Comparison of ENCODE assay signal across 30 cellular contexts in the genomic region with DNA sequence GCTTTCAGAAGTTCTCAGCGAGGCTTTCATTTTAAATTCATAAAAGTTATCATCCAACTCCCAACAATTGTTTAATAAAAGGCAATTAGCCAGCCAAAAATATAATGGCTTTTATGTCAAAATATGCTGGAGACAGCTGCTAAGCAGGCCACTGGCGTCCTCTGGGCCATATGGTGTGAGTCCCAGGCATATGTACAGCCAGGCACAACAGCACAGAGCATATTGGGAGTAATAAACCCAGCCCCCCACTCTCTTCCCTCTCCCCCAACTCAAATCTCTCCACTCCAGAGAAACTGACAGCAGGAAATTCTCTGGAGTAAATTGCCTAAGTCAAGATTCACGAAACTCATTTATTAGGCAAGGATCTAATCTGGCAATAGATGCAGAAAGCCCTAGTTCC.
"Had no signal": no experiment of that assay in that cellular context is flagged by ENCODE, and none has a peak within 500 bp of the region (broad histone marks: within the 10 kb centered on the region; RNA-seq: fewer than 3 reads in every experiment).

No MANE protein-coding gene starts in this region.

- H3K9me3 ChIP-seq: mucosa of descending colon, pancreas, prostate gland, sigmoid colon, thyroid gland, upper lobe of left lung, vagina had no signal

- H3K36me3 ChIP-seq: brain microvascular endothelial cell, left lung, pancreas, prostate gland, sigmoid colon, thyroid gland, upper lobe of left lung, vagina had no signal

- H3K4me1 ChIP-seq: left lung, prostate gland, sigmoid colon, thyroid gland, upper lobe of left lung, vagina had no signal

- H3K27ac Mint-ChIP-seq: activated CD4-positive, alpha-beta memory T cell treated with anti-CD3 and anti-CD28 coated beads for 36 hours; activated CD4-positive, alpha-beta T cell treated with anti-CD3 and anti-CD28 coated beads, Interleukin-2, amount 10 ng/mL, durations not matched to agents 24 days and 14 days; activated naive CD4-positive, alpha-beta T cell treated with anti-CD3 and anti-CD28 coated beads for 36 hours; activated T-helper 1 cell treated with anti-CD3 and anti-CD28 coated beads, Interleukin-12 subunit alpha, Interleukin-12 subunit beta, Interleukin-2, Interleukin-4 antibody, amounts not matched to agents 30 ng/mL and 10 ng/mL and 1 ng/mL, durations not matched to agents 14 hours and 24 hours and 36 hours; natural killer cell treated with Interleukin-12 subunit alpha and Interleukin-12 subunit beta and Interleukin-15 and Interleukin-18, amount 100 ng/mL, for 72 hours; stimulated activated effector memory CD8-positive, alpha-beta T cell treated with anti-CD3 and anti-CD28 coated beads, Interleukin-12 subunit alpha, Interleukin-12 subunit beta, amount 100 ng/mL, for 72 hours; stimulated activated naive CD8-positive, alpha-beta T cell treated with anti-CD3 and anti-CD28 coated beads, Interleukin-15, amount 100 ng/mL, for 72 hours had no signal

- H3K4me3 ChIP-seq: coronary artery, dorsolateral prefrontal cortex, left lung, lung, mucosa of descending colon, pancreas, prostate gland, sigmoid colon, thyroid gland, upper lobe of left lung, vagina had no signal

- H3K4me1 Mint-ChIP-seq: activated CD4-positive, alpha-beta T cell treated with anti-CD3 and anti-CD28 coated beads, Interleukin-2, amount 10 ng/mL, durations not matched to agents 24 days and 14 days; stimulated activated effector memory CD8-positive, alpha-beta T cell treated with anti-CD3 and anti-CD28 coated beads, Interleukin-12 subunit alpha, Interleukin-12 subunit beta, amount 100 ng/mL, for 72 hours; stimulated activated naive CD8-positive, alpha-beta T cell treated with anti-CD3 and anti-CD28 coated beads, Interleukin-15, amount 100 ng/mL, for 72 hours had no signal

- H3K4me3 Mint-ChIP-seq: activated CD4-positive, alpha-beta memory T cell treated with anti-CD3 and anti-CD28 coated beads for 36 hours; activated CD4-positive, alpha-beta T cell treated with anti-CD3 and anti-CD28 coated beads, Interleukin-2, amount 10 ng/mL, durations not matched to agents 24 days and 14 days; activated naive CD4-positive, alpha-beta T cell treated with anti-CD3 and anti-CD28 coated beads for 36 hours; activated T-helper 1 cell treated with anti-CD3 and anti-CD28 coated beads, Interleukin-12 subunit alpha, Interleukin-12 subunit beta, Interleukin-2, Interleukin-4 antibody, amounts not matched to agents 30 ng/mL and 10 ng/mL and 1 ng/mL, durations not matched to agents 14 hours and 24 hours and 36 hours; natural killer cell treated with Interleukin-12 subunit alpha and Interleukin-12 subunit beta and Interleukin-15 and Interleukin-18, amount 100 ng/mL, for 72 hours; stimulated activated effector memory CD8-positive, alpha-beta T cell treated with anti-CD3 and anti-CD28 coated beads, Interleukin-12 subunit alpha, Interleukin-12 subunit beta, amount 100 ng/mL, for 72 hours; stimulated activated naive CD8-positive, alpha-beta T cell treated with anti-CD3 and anti-CD28 coated beads, Interleukin-15, amount 100 ng/mL, for 72 hours had no signal

- H3K27me3 Mint-ChIP-seq: natural killer cell treated with Interleukin-12 subunit alpha and Interleukin-12 subunit beta and Interleukin-15 and Interleukin-18, amount 100 ng/mL, for 72 hours had no signal

- H3K27ac ChIP-seq: brain microvascular endothelial cell, coronary artery, dorsolateral prefrontal cortex, left lung, pancreas, prostate gland, sigmoid colon, thyroid gland, upper lobe of left lung, vagina, VCaP had no signal

- ATAC-seq: activated CD4-positive, CD25-positive, alpha-beta regulatory T cell treated with anti-CD3 and anti-CD28 coated beads, Interleukin-2, amount 50 U/mL, for 24 hours; left lung; mucosa of descending colon; natural killer cell treated with Interleukin-12 subunit alpha and Interleukin-12 subunit beta and Interleukin-15 and Interleukin-18, amount 100 ng/mL, for 72 hours; pancreas; stimulated activated effector memory CD8-positive, alpha-beta T cell treated with anti-CD3 and anti-CD28 coated beads, Interleukin-12 subunit alpha, Interleukin-12 subunit beta, amount 100 ng/mL, for 72 hours; stimulated activated naive CD8-positive, alpha-beta T cell treated with anti-CD3 and anti-CD28 coated beads, Interleukin-15, amount 100 ng/mL, for 72 hours had no signal

- H3K27me3 ChIP-seq: brain microvascular endothelial cell, left lung, pancreas, sigmoid colon, thyroid gland, upper lobe of left lung, vagina had no signal

- DNase-seq: activated CD4-positive, alpha-beta memory T cell treated with anti-CD3 and anti-CD28 coated beads for 36 hours; activated CD4-positive, alpha-beta T cell treated with anti-CD3 and anti-CD28 coated beads, Interleukin-2, amount 10 ng/mL, durations not matched to agents 24 days and 14 days; activated CD8-positive, alpha-beta memory T cell treated with anti-CD3 and anti-CD28 coated beads, Interleukin-2, amount 50 U/mL, for 4 hours; activated effector memory CD4-positive, alpha-beta T cell treated with anti-CD3 and anti-CD28 coated beads, Interleukin-2, amount 50 U/mL, for 16 hours; activated naive CD4-positive, alpha-beta T cell treated with anti-CD3 and anti-CD28 coated beads for 36 hours; activated T-cell treated with anti-CD3 and anti-CD28 coated beads, Interleukin-2, amount 50 U/mL, for 1 hour; amniotic stem cell; brain microvascular endothelial cell; dorsolateral prefrontal cortex; foreskin fibroblast; kidney glomerular epithelial cell; left lung; mucosa of descending colon; pancreas; sigmoid colon; small intestine; stimulated activated CD4-positive, alpha-beta T cell treated with anti-CD3 and anti-CD28 coated beads, Interleukin-4, amount 100 ng/mL, for 24 hours; stimulated activated naive CD8-positive, alpha-beta T cell treated with anti-CD3 and anti-CD28 coated beads, Interleukin-15, amount 100 ng/mL, for 72 hours; substantia nigra; thyroid gland; upper lobe of left lung had no signal

- H3K36me3 Mint-ChIP-seq: activated CD4-positive, alpha-beta memory T cell treated with anti-CD3 and anti-CD28 coated beads for 36 hours; natural killer cell treated with Interleukin-12 subunit alpha and Interleukin-12 subunit beta and Interleukin-15 and Interleukin-18, amount 100 ng/mL, for 72 hours; stimulated activated effector memory CD8-positive, alpha-beta T cell treated with anti-CD3 and anti-CD28 coated beads, Interleukin-12 subunit alpha, Interleukin-12 subunit beta, amount 100 ng/mL, for 72 hours had no signal

- H3K9me3 Mint-ChIP-seq: activated CD4-positive, alpha-beta memory T cell treated with anti-CD3 and anti-CD28 coated beads for 36 hours; activated T-helper 1 cell treated with anti-CD3 and anti-CD28 coated beads, Interleukin-12 subunit alpha, Interleukin-12 subunit beta, Interleukin-2, Interleukin-4 antibody, amounts not matched to agents 30 ng/mL and 10 ng/mL and 1 ng/mL, durations not matched to agents 14 hours and 24 hours and 36 hours; stimulated activated effector memory CD8-positive, alpha-beta T cell treated with anti-CD3 and anti-CD28 coated beads, Interleukin-12 subunit alpha, Interleukin-12 subunit beta, amount 100 ng/mL, for 72 hours had no signal
